Comparison of ENCODE assay signal across 2 cellular contexts in the genomic region with DNA sequence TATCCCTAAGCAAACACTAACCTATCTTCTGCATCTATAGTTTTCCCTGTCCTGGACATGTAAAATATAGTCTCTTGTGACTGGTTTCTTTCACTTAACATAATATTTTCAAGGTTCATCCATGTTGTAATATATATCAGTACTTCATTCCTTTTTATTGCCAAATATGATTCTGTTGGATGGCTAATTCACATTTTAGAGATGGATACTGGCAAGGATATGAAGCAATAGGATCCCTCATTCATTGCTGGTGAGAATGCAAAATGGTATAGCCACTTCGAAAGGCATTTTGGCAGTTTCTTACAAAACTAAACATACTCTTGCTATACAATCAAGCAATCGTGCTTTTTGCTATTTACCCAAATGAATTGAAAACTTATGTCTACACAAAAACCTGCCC.
TF ChIP-seq lines count a peak whose summit lies in the region.

No MANE protein-coding gene starts in this region.

TF ChIP-seq in HCT116, 20 proteins besides CTCF, POLR2A, EP300 and RAD21:
- TF ChIP-seq SIN3A (IDR thresholded peaks at IDR 0.05; ENCODE audit: low read depth) (no peak), FOSL1 (IDR thresholded peaks at IDR 0.05; ENCODE audit: low read depth) (no peak), SP1 (IDR thresholded peaks at IDR 0.05; ENCODE audit: low read depth) (no peak)

TF ChIP-seq in endothelial cell of umbilical vein, 7 proteins besides CTCF, POLR2A, EP300 and RAD21:
- TF ChIP-seq FOS (IDR thresholded peaks at IDR 0.05; ENCODE audit: borderline replicate concordance, insufficient read depth, low read length), result no peak
- TF ChIP-seq POLR2AphosphoS5 (IDR thresholded peaks at IDR 0.05; ENCODE audit: insufficient read depth, low read depth, low read length), result no peak
- no peak for TF ChIP-seq GATA2 (IDR thresholded peaks at IDR 0.05; ENCODE audit: insufficient read depth, insufficient read length, low read depth, low read length)
- TF ChIP-seq EZH2 (IDR thresholded peaks at IDR 0.05; ENCODE audit: borderline replicate concordance, low read depth, low read length, severe bottlenecking), result no peak
- TF ChIP-seq MYC (IDR thresholded peaks at IDR 0.05; ENCODE audit: low read depth, low read length), result no peak
- no peak for TF ChIP-seq JUN (IDR thresholded peaks at IDR 0.05; ENCODE audit: borderline replicate concordance, insufficient read depth, insufficient read length, low read depth)
- TF ChIP-seq, protein P1, sequence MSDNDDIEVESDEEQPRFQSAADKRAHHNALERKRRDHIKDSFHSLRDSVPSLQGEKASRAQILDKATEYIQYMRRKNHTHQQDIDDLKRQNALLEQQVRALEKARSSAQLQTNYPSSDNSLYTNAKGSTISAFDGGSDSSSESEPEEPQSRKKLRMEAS (IDR thresholded peaks at IDR 0.05; ENCODE audit: insufficient read depth, insufficient read length), result no peak
TF ChIP-seq in endothelial cell of umbilical vein: peak in this region for 0.
